In the genomic region with DNA sequence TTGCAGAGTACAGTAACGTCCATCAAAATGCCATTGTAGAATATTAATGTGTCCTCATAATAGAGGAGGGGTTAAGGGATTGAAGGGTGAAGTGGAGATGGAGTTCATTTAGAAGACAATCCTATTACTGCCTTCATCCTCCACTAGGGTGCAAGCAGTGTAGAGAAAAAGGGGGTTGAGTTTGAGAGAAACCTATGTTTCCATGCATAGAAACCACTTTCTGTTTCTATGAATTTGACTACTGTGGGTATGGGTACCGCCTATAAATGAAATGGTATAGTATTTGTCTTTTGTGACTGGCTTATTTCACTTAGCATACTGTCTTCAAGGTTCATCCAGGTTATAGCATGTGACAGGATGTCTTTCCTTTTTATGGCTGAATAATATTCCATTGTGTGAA, we compare ENCODE assay signal across 18 cellular contexts.
"Had no signal": no experiment of that assay in that cellular context is flagged by ENCODE, and none has a peak within 500 bp of the region (broad histone marks: within the 10 kb centered on the region; RNA-seq: fewer than 3 reads in every experiment).

No MANE protein-coding gene starts in this region.

- H3K27ac ChIP-seq: coronary artery, dorsolateral prefrontal cortex, esophagus muscularis mucosa, gastrocnemius medialis, heart right ventricle, right atrium auricular region, sigmoid colon, skin epidermis had no signal

- H3K9me3 ChIP-seq: esophagus muscularis mucosa, gastrocnemius medialis, right atrium auricular region, sigmoid colon had no signal

- H3K27me3 Mint-ChIP-seq: stimulated activated naive B cell treated with anti-CD40 and anti-IgM and Interleukin-4, amounts not matched to agents 10 μg/mL and 1 μg/mL and 100 μg/mL, for 72 hours; type B pancreatic cell had no signal

- H3K4me3 ChIP-seq: coronary artery, dorsolateral prefrontal cortex, esophagus muscularis mucosa, gastrocnemius medialis, heart right ventricle, right atrium auricular region, sigmoid colon, skin epidermis had no signal

- ATAC-seq: gastrocnemius medialis; heart right ventricle; natural killer cell; stimulated activated naive B cell treated with anti-CD40 and anti-IgM and Interleukin-4, amounts not matched to agents 10 μg/mL and 1 μg/mL and 100 μg/mL, for 72 hours had no signal

- H3K4me3 Mint-ChIP-seq: mesothelial cell of epicardium; natural killer cell; neural crest cell; stimulated activated naive B cell treated with anti-CD40 and anti-IgM and Interleukin-4, amounts not matched to agents 10 μg/mL and 1 μg/mL and 100 μg/mL, for 72 hours had no signal

- H3K4me1 Mint-ChIP-seq: mesothelial cell of epicardium; stimulated activated naive B cell treated with anti-CD40 and anti-IgM and Interleukin-4, amounts not matched to agents 10 μg/mL and 1 μg/mL and 100 μg/mL, for 72 hours had no signal

- H3K9me3 Mint-ChIP-seq: stimulated activated naive B cell treated with anti-CD40 and anti-IgM and Interleukin-4, amounts not matched to agents 10 μg/mL and 1 μg/mL and 100 μg/mL, for 72 hours had no signal

- H3K27ac Mint-ChIP-seq: mesothelial cell of epicardium; natural killer cell; stimulated activated naive B cell treated with anti-CD40 and anti-IgM and Interleukin-4, amounts not matched to agents 10 μg/mL and 1 μg/mL and 100 μg/mL, for 72 hours had no signal

- H3K27me3 ChIP-seq: dorsolateral prefrontal cortex, esophagus muscularis mucosa, gastrocnemius medialis, heart right ventricle, right atrium auricular region, sigmoid colon had no signal

- DNase-seq: dorsolateral prefrontal cortex; effector CD8-positive, alpha-beta T cell; gastrocnemius medialis; heart right ventricle; hypothalamus; kidney glomerular epithelial cell; natural killer cell; sigmoid colon; stimulated activated CD4-positive, alpha-beta T cell treated with anti-CD3 and anti-CD28 coated beads, Interleukin-2, amount 100 ng/mL, for 24 hours; stimulated activated CD4-positive, alpha-beta T cell treated with anti-CD3 and anti-CD28 coated beads, Interleukin-4, amount 100 ng/mL, for 4 hours; stimulated activated naive B cell treated with anti-CD40 and anti-IgM and Interleukin-4, amounts not matched to agents 10 μg/mL and 1 μg/mL and 100 μg/mL, for 72 hours had no signal

- H3K4me1 ChIP-seq: esophagus muscularis mucosa, gastrocnemius medialis, heart right ventricle, right atrium auricular region, sigmoid colon had no signal

- H3K36me3 ChIP-seq: right atrium auricular region, sigmoid colon had no signal
